In the genomic region with DNA sequence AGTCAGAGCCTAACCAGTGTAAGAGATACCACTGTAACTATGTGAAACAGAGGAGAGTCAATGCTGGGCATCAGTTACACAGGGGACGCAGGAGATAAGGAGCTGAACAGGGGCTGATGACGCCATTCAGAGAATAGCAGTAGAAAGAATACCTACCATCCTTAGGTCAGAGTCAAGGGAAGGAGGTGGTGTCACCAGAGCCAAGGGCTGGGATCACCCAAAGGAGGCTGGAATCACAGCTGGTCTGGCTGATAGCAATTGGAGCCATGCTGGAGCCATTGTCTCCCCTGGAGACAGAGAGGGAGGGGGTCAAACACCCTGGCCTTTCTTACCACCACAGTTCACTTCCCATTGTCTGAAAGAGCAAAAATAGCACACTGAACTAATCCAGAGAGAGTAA, we compare ENCODE assay signal across 21 cellular contexts. TPM values are rescaled to one million over a fixed set of nuclear protein-coding genes. Genes with fewer than 3 reads are reported as not detected.
DNase-seq lines count a peak whose midpoint lies in the region; ATAC-seq and TF ChIP-seq lines count a peak whose summit lies in the region.
"Had no signal": no experiment of that assay in that cellular context is flagged by ENCODE, and none has a peak within 500 bp of the region (broad histone marks: within the 10 kb centered on the region; RNA-seq: fewer than 3 reads in every experiment).

No MANE protein-coding gene starts in this region.

- H3K9me3 ChIP-seq in right atrium auricular region (no peaks in the 10 kb centered on the region), endodermal cell (ENCODE audit: control insufficient read depth, low read length) (peaks cover 18% of the 10 kb centered on the region)
- H3K9me3 ChIP-seq: BLaER1 treated with 17β-estradiol and CSF1 and Interleukin-3, amounts not matched to agents 10 nM and 100 nM had no signal

- WGBS in endodermal cell (ENCODE audit: insufficient coverage in 1 of 2, insufficient read length in 1 of 2), 2 experiments = 100% methylated on average over 2 of the region's 2 CpGs

- intact Hi-C loops in left cardiac atrium (cut with DNase I) = no loop called here

- H3K9me3 Mint-ChIP-seq in endodermal cell (peaks cover 5% of the 10 kb centered on the region), neural crest cell (no peaks in the 10 kb centered on the region)
- H3K9me3 Mint-ChIP-seq: CD4-positive, alpha-beta memory T cell had no signal

- H3K27me3 Mint-ChIP-seq in endodermal cell (ENCODE audit: insufficient read depth) (no peaks in the 10 kb centered on the region), neural crest cell (ENCODE audit: low read depth) (no peaks in the 10 kb centered on the region)

- no peak overlapping the region for H3K27ac Mint-ChIP-seq in endodermal cell
- H3K27ac Mint-ChIP-seq in neural crest cell (ENCODE audit: unreplicated experiment) = peak overlapping the region; percentile 68

- H3K36me3 Mint-ChIP-seq in endodermal cell (ENCODE audit: low read depth) (no peaks in the 10 kb centered on the region), neural crest cell (ENCODE audit: low read depth) (no peaks in the 10 kb centered on the region)
- H3K36me3 Mint-ChIP-seq: CD4-positive, alpha-beta memory T cell had no signal

- TF ChIP-seq CTCF in right atrium auricular region (IDR thresholded peaks at IDR 0.05) (no peak), endodermal cell (conservative IDR thresholded peaks at IDR 0.05) (no peak), neural crest cell (conservative IDR thresholded peaks at IDR 0.05) (no peak)

- H3K36me3 ChIP-seq in right atrium auricular region (no peaks in the 10 kb centered on the region), endodermal cell (ENCODE audit: control insufficient read depth, insufficient read depth, low read length) (no peaks in the 10 kb centered on the region)
- H3K36me3 ChIP-seq: BLaER1 treated with 17β-estradiol and CSF1 and Interleukin-3, amounts not matched to agents 10 nM and 100 nM had no signal

- H3K4me1 Mint-ChIP-seq in endodermal cell (peaks cover 38% of the 10 kb centered on the region), neural crest cell (peaks cover 34% of the 10 kb centered on the region)
- H3K4me1 Mint-ChIP-seq: CD4-positive, alpha-beta memory T cell had no signal

- no peak overlapping the region for H3K4me3 Mint-ChIP-seq in endodermal cell
- no peak overlapping the region for H3K4me3 Mint-ChIP-seq in neural crest cell
- H3K4me3 Mint-ChIP-seq: CD4-positive, alpha-beta memory T cell had no signal

- no peak overlapping the region for H3K9ac ChIP-seq in endodermal cell (ENCODE audit: extremely low read depth, low read length, poor library complexity, severe bottlenecking)
- H3K9ac ChIP-seq: BLaER1 treated with 17β-estradiol and CSF1 and Interleukin-3, amounts not matched to agents 10 nM and 100 nM had no signal

- H3K4me3 ChIP-seq in right atrium auricular region = no peak overlapping the region
- H3K4me3 ChIP-seq in endodermal cell (ENCODE audit: low read length) = no peak overlapping the region
- H3K4me3 ChIP-seq: BLaER1 treated with 17β-estradiol and CSF1 and Interleukin-3, amounts not matched to agents 10 nM and 100 nM had no signal

- ATAC-seq in left cardiac atrium = no peak
- ATAC-seq in HG03571 (IDR thresholded peaks at IDR 0.05; ENCODE audit: unreplicated experiment) = no peak
- ATAC-seq: PC-3 had no signal

- DNase-seq in right atrium auricular region (ENCODE audit: low spot score) (peak; percentile 11), left cardiac atrium (no peak), endodermal cell (peak; percentile 42), neural crest cell (ENCODE audit: low read depth, low spot score) (no peak), ureter (ENCODE audit: low spot score) (peak; percentile 6), DMS79 (lab: John Stamatoyannopoulos, UW) (no peak), KBM-7 (no peak)
- DNase-seq: 8988T; Calu3; CD4-positive, alpha-beta memory T cell; GDM1; IMR-90; Karpas-422; NCI-H187; NCI-H446; NCI-H526; PC-3; RPMI8226; SHP77 had no signal

- in situ Hi-C loops in KBM-7 (cut with MboI; ENCODE audit: low pct_unique_long_range_greater_than_20kb, low sequenced_read_pairs) = no loop called here

- H3K27ac ChIP-seq in right atrium auricular region = no peak overlapping the region
- H3K27ac ChIP-seq in endodermal cell (ENCODE audit: low read depth, low read length) = no peak overlapping the region
- H3K27ac ChIP-seq: BLaER1 treated with 17β-estradiol and CSF1 and Interleukin-3, amounts not matched to agents 10 nM and 100 nM had no signal

- H3K27me3 ChIP-seq in right atrium auricular region (no peaks in the 10 kb centered on the region), endodermal cell (ENCODE audit: control insufficient read depth, insufficient read depth, low read length, poor library complexity, severe bottlenecking) (no peaks in the 10 kb centered on the region)
- H3K27me3 ChIP-seq: BLaER1 treated with 17β-estradiol and CSF1 and Interleukin-3, amounts not matched to agents 10 nM and 100 nM had no signal

- H3K4me1 ChIP-seq in right atrium auricular region = no peaks in the 10 kb centered on the region
- peaks cover 10% of the 10 kb centered on the region for H3K4me1 ChIP-seq in endodermal cell (ENCODE audit: control insufficient read depth, insufficient read depth, low read length)
- H3K4me1 ChIP-seq: BLaER1 treated with 17β-estradiol and CSF1 and Interleukin-3, amounts not matched to agents 10 nM and 100 nM had no signal

RNA-seq across cellular contexts. Expression of a gene that starts 32.1 kb away (rescaled TPM):
- total RNA-seq in right atrium auricular region (1,000 to 10,000 TPM in 1 of 2 donors, 100 to 1,000 TPM in 1; 655 to 1,304 TPM), left cardiac atrium (1,000 to 10,000 TPM in 1 of 2 donors, 100 to 1,000 TPM in 1; 969 to 1,007 TPM), endodermal cell (1,000 to 10,000 TPM; 1,984 to 2,143 TPM), neural crest cell (2,144 and 2,246 TPM in 2 replicates), ureter (1,759 TPM)
- 2,711 TPM for polyA plus RNA-seq in endodermal cell (2013, experiment 1 of 2)
- polyA plus RNA-seq in endodermal cell (2013, experiment 2 of 2) = 2,580 TPM

RNA-seq across cellular contexts. Expression of a gene that starts 37.3 kb away (rescaled TPM):
- 10 to 100 TPM; 36.0 to 59.9 TPM for total RNA-seq in right atrium auricular region
- total RNA-seq in left cardiac atrium = 10 to 100 TPM; 50.4 to 55.5 TPM
- 10 to 100 TPM; 31.4 to 32.9 TPM for total RNA-seq in endodermal cell
- polyA plus RNA-seq in endodermal cell (2013, experiment 1 of 2) = 54.5 TPM
- polyA plus RNA-seq in endodermal cell (2013, experiment 2 of 2) = 59.0 TPM
- total RNA-seq in neural crest cell = 32.0 and 34.3 TPM in 2 replicates
- 37.9 TPM for total RNA-seq in ureter

RNA-seq across cellular contexts. Expression of a gene that starts 37.5 kb away (rescaled TPM):
- total RNA-seq in right atrium auricular region = under 1 TPM; 0.51 to 0.93 TPM
- 1 to 10 TPM in 1 of 2 donors, under 1 TPM in 1; 0.09 to 1.6 TPM for total RNA-seq in left cardiac atrium
- 1 to 10 TPM; 4.0 to 5.0 TPM for total RNA-seq in endodermal cell
- 62.8 TPM for polyA plus RNA-seq in endodermal cell (2013, experiment 1 of 2)
- 54.8 TPM for polyA plus RNA-seq in endodermal cell (2013, experiment 2 of 2)
- 28.4 and 32.4 TPM in 2 replicates for total RNA-seq in neural crest cell
- 6.2 TPM for total RNA-seq in ureter
- total RNA-seq: CD4-positive, alpha-beta memory T cell had no signal
- polyA plus RNA-seq: CD4-positive, alpha-beta memory T cell had no signal

Comparison
In these comparisons a context has a peak if more than half of its experiments do, and no peak if none do; other contexts are left out.
1. DNase-seq: peak in right atrium auricular region (single experiment), endodermal cell (single experiment) and ureter (single experiment); none in left cardiac atrium (single experiment), neural crest cell (single experiment), DMS79 (single experiment) and KBM-7 (single experiment).